8 cellular contexts compared by ENCODE assay signal in genomic region chr17:4161560-4162221, GRCh38. TPM values are rescaled to one million over a fixed set of nuclear protein-coding genes. Genes with fewer than 3 reads are reported as not detected.
DNase-seq lines count a peak whose midpoint lies in the region; FAIRE-seq and TF ChIP-seq lines count a peak whose summit lies in the region.

No MANE protein-coding gene starts in this region.

- H2BK5ac ChIP-seq in mesenchymal stem cell (ENCODE audit: low read depth, low read length, poor library complexity, severe bottlenecking), result no peak overlapping the region

- no peak overlapping the region for H3K4ac ChIP-seq in mesenchymal stem cell (ENCODE audit: low read depth in 1 of 2, low read length in 2 of 2)

- H3K4me1 ChIP-seq in HUES64 (ENCODE audit: insufficient read depth, low read length), result peaks cover 16% of the 10 kb centered on the region; the same call in 1 of the 2 replicates
- peaks cover 35% of the 10 kb centered on the region for H3K4me1 ChIP-seq in adipocyte (ENCODE audit: control insufficient read depth, insufficient read depth, low read length)
- peaks cover 9% of the 10 kb centered on the region for H3K4me1 ChIP-seq in mesenchymal stem cell (ENCODE audit: control insufficient read depth, insufficient read depth, low read depth, low read length)
- H3K4me1 ChIP-seq in effector memory CD4-positive, alpha-beta T cell (ENCODE audit: control insufficient read depth, insufficient read depth, low read length, poor library complexity, severe bottlenecking), result no peaks in the 10 kb centered on the region
- H3K4me1 ChIP-seq in kidney (ENCODE audit: control insufficient read depth in 1 of 2, insufficient read depth in 1 of 2, low read depth in 1 of 2, low read length in 2 of 2), result peaks cover 3 to 15% of the 10 kb centered on the region in 2 donors

- H3K36me3 ChIP-seq in HUES64 (ENCODE audit: insufficient read depth, low read length) (peaks cover 23% of the 10 kb centered on the region), adipocyte (ENCODE audit: control insufficient read depth, insufficient read depth, low read length, severe bottlenecking) (peaks cover 36% of the 10 kb centered on the region), mesenchymal stem cell (ENCODE audit: control insufficient read depth in 1 of 2, insufficient read depth in 2 of 2, low read depth in 1 of 2, low read length in 2 of 2) (peaks cover 50 to 71% of the 10 kb centered on the region in 2 experiments), kidney (ENCODE audit: control insufficient read depth in 1 of 2, insufficient read depth in 2 of 2, low read length in 2 of 2) (peaks cover 14 to 32% of the 10 kb centered on the region in 2 donors)
- H3K36me3 ChIP-seq in effector memory CD4-positive, alpha-beta T cell (ENCODE audit: control insufficient read depth, insufficient read depth, low read length), result peaks cover 12% of the 10 kb centered on the region

- H4K8ac ChIP-seq in mesenchymal stem cell (ENCODE audit: low read length), result no peak overlapping the region

- no peak overlapping the region for H3K14ac ChIP-seq in mesenchymal stem cell (ENCODE audit: low read length in 2 of 2)

- H3K4me2 ChIP-seq in mesenchymal stem cell (ENCODE audit: low read length, poor library complexity, severe bottlenecking), result no peak overlapping the region

- H3K18ac ChIP-seq in mesenchymal stem cell (ENCODE audit: low read depth in 1 of 2, low read length in 2 of 2), result peak overlapping the region; percentile 4 to 26

- H2AK5ac ChIP-seq in mesenchymal stem cell (ENCODE audit: low read length, severe bottlenecking), result no peak overlapping the region

- no peak overlapping the region for H3K4me3 ChIP-seq in AG10803 (ENCODE audit: low read length)
- H3K4me3 ChIP-seq in HUES64 (ENCODE audit: low read length), result no peak overlapping the region
- no peak overlapping the region for H3K4me3 ChIP-seq in adipocyte (ENCODE audit: low read length)
- H3K4me3 ChIP-seq in mesenchymal stem cell (ENCODE audit: insufficient read depth in 1 of 2, low read depth in 1 of 2, low read length in 2 of 2), result no peak overlapping the region
- H3K4me3 ChIP-seq in effector memory CD4-positive, alpha-beta T cell (ENCODE audit: insufficient read depth, low read depth, low read length, poor library complexity, severe bottlenecking), result no peak overlapping the region
- no peak overlapping the region for H3K4me3 ChIP-seq in kidney (ENCODE audit: low read length in 2 of 2)

- no peak for FAIRE-seq in kidney (lab: Jason Lieb, UNC)

- TF ChIP-seq CTCF in AG10803 (conservative IDR thresholded peaks at IDR 0.05; ENCODE audit: low read length), result no peak
- TF ChIP-seq CTCF in kidney (IDR thresholded peaks at IDR 0.05; ENCODE audit: borderline replicate concordance, extremely low read depth, insufficient read depth), result no peak

- 86% methylated on average over 6 of the region's 8 CpGs for WGBS in HUES64
- 88% methylated on average over 4 of the region's 8 CpGs for WGBS in mesenchymal stem cell

- H3K79me1 ChIP-seq in mesenchymal stem cell (replicated peaks; ENCODE audit: low read length, poor library complexity, severe bottlenecking), result peaks cover 7% of the 10 kb centered on the region

- H3K27me3 ChIP-seq in HUES64 (ENCODE audit: insufficient read depth, low read length), result no peaks in the 10 kb centered on the region
- H3K27me3 ChIP-seq in adipocyte (replicated peaks; ENCODE audit: control insufficient read depth, insufficient read depth, low read length), result no peaks in the 10 kb centered on the region
- H3K27me3 ChIP-seq in mesenchymal stem cell (ENCODE audit: control insufficient read depth in 1 of 2, insufficient read depth in 1 of 2, low read length in 2 of 2), result no peaks in the 10 kb centered on the region
- no peaks in the 10 kb centered on the region for H3K27me3 ChIP-seq in effector memory CD4-positive, alpha-beta T cell (replicated peaks; ENCODE audit: control insufficient read depth, insufficient read depth, low read length, poor library complexity, severe bottlenecking)

- no peak overlapping the region for H2AFZ ChIP-seq in mesenchymal stem cell (ENCODE audit: low read depth, low read length)

- H3K9ac ChIP-seq in HUES64 (ENCODE audit: low read depth, low read length) (peak overlapping the region; percentile 15; the same call in 1 of the 2 replicates), adipocyte (ENCODE audit: low read length) (peak overlapping the region; percentile 17), mesenchymal stem cell (ENCODE audit: low read length) (no peak overlapping the region), kidney (ENCODE audit: low read length in 2 of 2) (no peak overlapping the region)

- peak; percentile 13 for DNase-seq in AG10803 (ENCODE audit: low read depth)
- peak; percentile 53 for DNase-seq in adipocyte (ENCODE audit: low read depth)
- no peak for DNase-seq in mesenchymal stem cell
- no peak for DNase-seq in effector memory CD4-positive, alpha-beta T cell
- no peak for DNase-seq in kidney
- DNase-seq in NCI-H1436 treated with DMSO at 0.1 percent for 48 hours (lab: John Stamatoyannopoulos, UW), result no peak
- no peak for DNase-seq in cerebellar nuclear complex (lab: John Stamatoyannopoulos, UW)

- no peak overlapping the region for H2BK12ac ChIP-seq in mesenchymal stem cell (ENCODE audit: low read length in 2 of 2)

- no peaks in the 10 kb centered on the region for H3K9me3 ChIP-seq in HUES64 (ENCODE audit: insufficient read depth, low read depth, low read length)
- no peaks in the 10 kb centered on the region for H3K9me3 ChIP-seq in adipocyte (ENCODE audit: control insufficient read depth, low read length)
- no peaks in the 10 kb centered on the region for H3K9me3 ChIP-seq in mesenchymal stem cell (ENCODE audit: control insufficient read depth, low read length)
- H3K9me3 ChIP-seq in effector memory CD4-positive, alpha-beta T cell (ENCODE audit: control insufficient read depth, low read length), result no peaks in the 10 kb centered on the region
- H3K9me3 ChIP-seq in kidney (ENCODE audit: control insufficient read depth in 1 of 2, low read length in 2 of 2), result no peaks in the 10 kb centered on the region

- intact Hi-C loops in kidney (cut with DNase I), result no loop called here

- no peak overlapping the region for H3K23ac ChIP-seq in mesenchymal stem cell (ENCODE audit: low read length in 2 of 2)

- no peak overlapping the region for H2BK15ac ChIP-seq in mesenchymal stem cell (ENCODE audit: low read depth, poor library complexity, severe bottlenecking)

- H4K91ac ChIP-seq in mesenchymal stem cell (ENCODE audit: low read length), result no peak overlapping the region

- no peak overlapping the region for H2BK120ac ChIP-seq in mesenchymal stem cell (ENCODE audit: low read depth, low read length)

- peak overlapping the region; percentile 46; the same call in 1 of the 2 replicates for H3K27ac ChIP-seq in HUES64 (ENCODE audit: low read depth, low read length)
- H3K27ac ChIP-seq in mesenchymal stem cell (ENCODE audit: low read length, poor library complexity, severe bottlenecking), result peak overlapping the region; percentile 8
- H3K27ac ChIP-seq in effector memory CD4-positive, alpha-beta T cell (ENCODE audit: insufficient read depth, low read length, poor library complexity, severe bottlenecking), result no peak overlapping the region
- peak overlapping the region in 1 of 2 donors; percentile 45 for H3K27ac ChIP-seq in kidney (ENCODE audit: low read depth in 2 of 2, low read length in 2 of 2)

RNA-seq across cellular contexts. Expression of gene CYB5D2, which starts 18.7 kb away (rescaled TPM):
- 9.3 TPM for polyA plus RNA-seq in HUES64 (2013, experiment 1 of 2)
- polyA plus RNA-seq in HUES64 (2013, experiment 2 of 2), result 8.5 TPM
- polyA plus RNA-seq in mesenchymal stem cell (2013, experiment 1 of 2), result 12.4 TPM
- 12.4 TPM for polyA plus RNA-seq in mesenchymal stem cell (2013, experiment 2 of 2)
- 29.8 TPM for total RNA-seq in kidney
- 49.7 TPM for polyA plus RNA-seq in kidney (ENCODE audit: insufficient read depth, low read depth, low replicate concordance)

RNA-seq across cellular contexts. Expression of gene ZZEF1, which starts 18.9 kb away (rescaled TPM):
- 7.6 TPM for polyA plus RNA-seq in HUES64 (2013, experiment 1 of 2)
- polyA plus RNA-seq in HUES64 (2013, experiment 2 of 2), result 6.9 TPM
- polyA plus RNA-seq in mesenchymal stem cell (2013, experiment 1 of 2), result 10.0 TPM
- 9.8 TPM for polyA plus RNA-seq in mesenchymal stem cell (2013, experiment 2 of 2)
- 56.1 TPM for total RNA-seq in kidney
- 4.6 TPM for polyA plus RNA-seq in kidney (ENCODE audit: insufficient read depth, low read depth, low replicate concordance)

Comparison
In these comparisons a context has a peak if more than half of its experiments do, and no peak if none do; other contexts are left out.
1. DNase-seq: peak in AG10803 (single experiment) and adipocyte (single experiment); none in mesenchymal stem cell (single experiment), effector memory CD4-positive, alpha-beta T cell (0 of 3), kidney (single experiment), NCI-H1436 treated with DMSO at 0.1 percent for 48 hours (single experiment) and cerebellar nuclear complex (0 of 2).
2. H3K9ac ChIP-seq: peak in HUES64 (single experiment) and adipocyte (single experiment); none in mesenchymal stem cell (single experiment) and kidney (0 of 2).